ENCODE assay signal across 29 cellular contexts in genomic region chr10:99382181-99382580, GRCh38. TPM values are rescaled to one million over a fixed set of nuclear protein-coding genes. Genes with fewer than 3 reads are reported as not detected.
"Had no signal": no experiment of that assay in that cellular context is flagged by ENCODE, and none has a peak within 500 bp of the region (broad histone marks: within the 10 kb centered on the region; RNA-seq: fewer than 3 reads in every experiment).

No MANE protein-coding gene starts in this region.

- H3K27me3 Mint-ChIP-seq: activated CD4-positive, alpha-beta T cell treated with anti-CD3 and anti-CD28 coated beads for 36 hours had no signal

- DNase-seq: activated CD4-positive, alpha-beta memory T cell treated with anti-CD3 and anti-CD28 coated beads for 36 hours; activated CD4-positive, alpha-beta T cell treated with anti-CD3 and anti-CD28 coated beads for 36 hours; activated CD4-positive, alpha-beta T cell treated with anti-CD3 and anti-CD28 coated beads, Interleukin-2, amount 10 ng/mL, durations not matched to agents 24 days and 14 days; activated CD4-positive, CD25-positive, alpha-beta regulatory T cell; activated CD4-positive, CD25-positive, alpha-beta regulatory T cell treated with anti-CD3 and anti-CD28 coated beads, Interleukin-2, amount 50 U/mL, for 72 hours; activated CD8-positive, alpha-beta memory T cell treated with anti-CD3 and anti-CD28 coated beads for 24 hours; activated effector memory CD4-positive, alpha-beta T cell treated with Interleukin-2 at 50 U/mL for 16 hours; activated gamma-delta T cell treated with Interleukin-2 at 50 U/mL for 16 hours; activated naive CD4-positive, alpha-beta T cell treated with anti-CD3 and anti-CD28 coated beads, Interleukin-2, amount 50 U/mL, for 16 hours; activated naive CD4-positive, alpha-beta T cell treated with Interleukin-2 at 50 U/mL for 16 hours; activated T-cell treated with anti-CD3 and anti-CD28 coated beads, Interleukin-2, amount 50 U/mL, for 4 hours; amygdala; aorta; body of pancreas; caudate nucleus; cortex of kidney; dermis blood vessel endothelial cell; effector CD4-positive, alpha-beta T cell; effector memory CD8-positive, alpha-beta T cell; esophagus squamous epithelium; foreskin fibroblast; gastrocnemius medialis; glutamatergic neuron; heart left ventricle; T-helper 2 cell had no signal

- H3K9me3 Mint-ChIP-seq: activated CD4-positive, alpha-beta memory T cell treated with anti-CD3 and anti-CD28 coated beads for 36 hours; activated CD4-positive, alpha-beta T cell treated with anti-CD3 and anti-CD28 coated beads, Interleukin-2, amount 10 ng/mL, durations not matched to agents 24 days and 14 days; activated T-cell treated with anti-CD3 and anti-CD28 coated beads, Interleukin-2, amount 50 U/mL, for 4 hours; activated T-helper 17 cell treated with anti-CD3 and anti-CD28 coated beads, Interleukin-2, amount 50 U/mL, for 72 hours; effector memory CD8-positive, alpha-beta T cell had no signal

- H3K4me1 ChIP-seq: body of pancreas, esophagus squamous epithelium, gastrocnemius medialis, heart left ventricle had no signal

- H3K27me3 ChIP-seq: body of pancreas, esophagus squamous epithelium, gastrocnemius medialis had no signal

- H3K36me3 Mint-ChIP-seq: activated CD4-positive, alpha-beta memory T cell treated with anti-CD3 and anti-CD28 coated beads for 36 hours had no signal

- FAIRE-seq: colon had no signal

- H3K4me3 ChIP-seq: body of pancreas, esophagus squamous epithelium, gastrocnemius medialis, heart left ventricle had no signal

- H3K4me1 Mint-ChIP-seq: activated CD4-positive, alpha-beta T cell treated with anti-CD3 and anti-CD28 coated beads for 36 hours; activated CD4-positive, alpha-beta T cell treated with anti-CD3 and anti-CD28 coated beads, Interleukin-2, amount 10 ng/mL, durations not matched to agents 24 days and 14 days; activated T-helper 17 cell treated with anti-CD3 and anti-CD28 coated beads, Interleukin-2, amount 50 U/mL, for 72 hours had no signal

- H3K36me3 ChIP-seq: esophagus squamous epithelium, gastrocnemius medialis, heart left ventricle had no signal

- H3K27ac Mint-ChIP-seq: activated CD4-positive, alpha-beta memory T cell treated with anti-CD3 and anti-CD28 coated beads for 36 hours; activated CD4-positive, alpha-beta T cell treated with anti-CD3 and anti-CD28 coated beads for 36 hours; activated CD4-positive, alpha-beta T cell treated with anti-CD3 and anti-CD28 coated beads, Interleukin-2, amount 10 ng/mL, durations not matched to agents 24 days and 14 days; activated naive CD8-positive, alpha-beta T cell; activated T-helper 17 cell treated with anti-CD3 and anti-CD28 coated beads, Interleukin-2, amount 50 U/mL, for 72 hours; effector memory CD8-positive, alpha-beta T cell had no signal

- H3K27ac ChIP-seq: body of pancreas, epithelial cell of prostate, esophagus squamous epithelium, gastrocnemius medialis, heart left ventricle had no signal

- H3K4me3 Mint-ChIP-seq: activated CD4-positive, alpha-beta memory T cell treated with anti-CD3 and anti-CD28 coated beads for 36 hours; activated CD4-positive, alpha-beta T cell treated with anti-CD3 and anti-CD28 coated beads for 36 hours; activated CD4-positive, alpha-beta T cell treated with anti-CD3 and anti-CD28 coated beads, Interleukin-2, amount 10 ng/mL, durations not matched to agents 24 days and 14 days; activated naive CD8-positive, alpha-beta T cell; activated T-cell treated with anti-CD3 and anti-CD28 coated beads, Interleukin-2, amount 50 U/mL, for 4 hours; activated T-helper 17 cell treated with anti-CD3 and anti-CD28 coated beads, Interleukin-2, amount 50 U/mL, for 72 hours; effector memory CD8-positive, alpha-beta T cell had no signal

- H3K9me3 ChIP-seq: body of pancreas, esophagus squamous epithelium, gastrocnemius medialis, heart left ventricle had no signal

RNA-seq across cellular contexts. Expression of gene CNNM1, which starts 53.0 kb away (rescaled TPM):
- total RNA-seq: dermis blood vessel endothelial cell, gastrocnemius medialis had no signal
